ENCODE assay signal across 1 cellular context in genomic region chr3:181868576-181868975, GRCh38.
TF ChIP-seq lines count a peak whose summit lies in the region.

No MANE protein-coding gene starts in this region.

TF ChIP-seq in GM23338, 12 proteins besides CTCF, POLR2A, EP300 and RAD21:
- TF ChIP-seq REST (IDR thresholded peaks at IDR 0.05; ENCODE audit: unreplicated experiment), result no peak
- TF ChIP-seq ZNF331 (CRISPR knock-in tag; IDR thresholded peaks at IDR 0.05; ENCODE audit: low read depth), result no peak
- no peak for TF ChIP-seq ZNF462 (CRISPR knock-in tag; IDR thresholded peaks at IDR 0.05)
- TF ChIP-seq ZNF114 (CRISPR knock-in tag; IDR thresholded peaks at IDR 0.05), result no peak
- TF ChIP-seq POLR2AphosphoS5 (IDR thresholded peaks at IDR 0.05; ENCODE audit: low read depth), result no peak
- no peak for TF ChIP-seq CREB1 (CRISPR knock-in tag; IDR thresholded peaks at IDR 0.05; ENCODE audit: low read depth)
- no peak for TF ChIP-seq ETS1 (IDR thresholded peaks at IDR 0.05)
- no peak for TF ChIP-seq STAT1 (IDR thresholded peaks at IDR 0.05; ENCODE audit: unreplicated experiment)
- no peak for TF ChIP-seq EZH2 (IDR thresholded peaks at IDR 0.05; ENCODE audit: low read depth, unreplicated experiment)
- no peak for TF ChIP-seq EZH2phosphoT487 (IDR thresholded peaks at IDR 0.05; ENCODE audit: unreplicated experiment)
- no peak for TF ChIP-seq NANOG (IDR thresholded peaks at IDR 0.05; ENCODE audit: borderline replicate concordance)
- no peak for TF ChIP-seq JUNB (IDR thresholded peaks at IDR 0.05; ENCODE audit: unreplicated experiment)
TF ChIP-seq in GM23338: peak in this region for 0.
